3 cellular contexts compared by ENCODE assay signal in the genomic region with DNA sequence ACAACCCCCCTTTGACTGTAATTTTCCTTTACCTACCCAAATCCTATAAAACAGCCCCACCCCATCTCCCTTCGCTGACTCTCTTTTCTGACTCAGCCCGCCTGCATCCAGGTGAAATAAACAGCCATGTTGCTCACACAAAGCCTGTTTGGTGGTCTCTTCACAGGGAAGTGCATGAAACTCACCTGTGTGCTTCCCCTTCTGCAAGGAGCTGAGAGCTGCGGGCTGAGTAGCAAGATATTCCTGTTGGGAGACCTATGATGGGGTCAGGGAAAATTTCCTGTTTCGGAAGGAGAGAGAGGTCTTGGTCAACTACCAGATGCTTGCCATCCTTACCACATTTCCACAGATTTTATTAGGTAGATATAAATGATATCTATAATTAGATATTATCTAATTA.
DNase-seq lines count a peak whose midpoint lies in the region; ATAC-seq and TF ChIP-seq lines count a peak whose summit lies in the region.
"Not testable (repeated sequence)": the region's sequence is repeated elsewhere in the genome, so short reads cannot be mapped to it uniquely, and the experiment has no call there.

No MANE protein-coding gene starts in this region.

- ATAC-seq in GM23338, result not testable (repeated sequence)

- not testable (repeated sequence) for H3K36me3 Mint-ChIP-seq in GM23338 (ENCODE audit: low read depth)
- H3K36me3 Mint-ChIP-seq in endodermal cell (ENCODE audit: low read depth), result peaks cover 11% of the 10 kb centered on the region

- peak overlapping the region; percentile 96 for H3K4ac ChIP-seq in mesendoderm (ENCODE audit: low read depth, low read length)

- not testable (repeated sequence) for H2BK15ac ChIP-seq in mesendoderm (replicated peaks; ENCODE audit: low read depth)

- not testable (repeated sequence) for H3K9me3 Mint-ChIP-seq in GM23338
- H3K9me3 Mint-ChIP-seq in endodermal cell, result peaks cover 14% of the 10 kb centered on the region

- not testable (repeated sequence) for H2AK5ac ChIP-seq in mesendoderm (ENCODE audit: low read length)

- H3K27ac ChIP-seq in GM23338 (ENCODE audit: low read depth); endodermal cell (ENCODE audit: low read depth, low read length): not testable (repeated sequence)
- H3K27ac ChIP-seq in mesendoderm (ENCODE audit: low read depth, low read length), result peak overlapping the region; percentile 68

- H3K27me3 ChIP-seq in GM23338 (ENCODE audit: insufficient read depth); endodermal cell (ENCODE audit: control insufficient read depth, insufficient read depth, low read length, poor library complexity, severe bottlenecking); mesendoderm (ENCODE audit: insufficient read depth, low read length, poor library complexity): not testable (repeated sequence)

- not testable (repeated sequence) for H4K20me1 ChIP-seq in GM23338 (replicated peaks; ENCODE audit: insufficient read depth)

- H3K9ac ChIP-seq in endodermal cell (ENCODE audit: extremely low read depth, low read length, poor library complexity, severe bottlenecking), result not testable (repeated sequence)
- H3K9ac ChIP-seq in mesendoderm (ENCODE audit: low read length), result peak overlapping the region; percentile 8

- H3K4me1 ChIP-seq in GM23338 (ENCODE audit: insufficient read depth); endodermal cell (ENCODE audit: control insufficient read depth, insufficient read depth, low read length); mesendoderm (ENCODE audit: control insufficient read depth, low read depth, low read length): not testable (repeated sequence)

- H3K9me2 ChIP-seq in GM23338 (ENCODE audit: insufficient read depth), result peaks cover 11% of the 10 kb centered on the region

- not testable (repeated sequence) for H3K23ac ChIP-seq in mesendoderm (ENCODE audit: low read length)

- H4K5ac ChIP-seq in mesendoderm (ENCODE audit: low read length), result not testable (repeated sequence)

- H3K79me1 ChIP-seq in mesendoderm (ENCODE audit: low read length), result not testable (repeated sequence)

- WGBS in endodermal cell (ENCODE audit: insufficient coverage in 1 of 2, insufficient read length in 1 of 2), 2 experiments, result 60 to 72% methylated on average over 2 to 3 of the region's 4 CpGs
- WGBS in mesendoderm (ENCODE audit: extremely low coverage, insufficient coverage, low lambda C conversion rate), result no CpG with 5 or more reads among the region's 4 CpGs

- H3K27ac Mint-ChIP-seq in GM23338, result 0 out of 2 replicates have a peak overlapping the region, but pooled peaks have one; percentile 25
- not testable (repeated sequence) for H3K27ac Mint-ChIP-seq in endodermal cell

- H2BK120ac ChIP-seq in mesendoderm (ENCODE audit: low read depth, low read length), result peak overlapping the region; percentile 98

- not testable (repeated sequence) for H3K27me3 Mint-ChIP-seq in GM23338 (ENCODE audit: insufficient read depth, low read depth, poor library complexity); endodermal cell (ENCODE audit: insufficient read depth)

- H3K9me3 ChIP-seq in endodermal cell (ENCODE audit: control insufficient read depth, low read length), result not testable (repeated sequence)

- H3K4me1 Mint-ChIP-seq in GM23338, result not testable (repeated sequence)
- peaks cover 23% of the 10 kb centered on the region for H3K4me1 Mint-ChIP-seq in endodermal cell

- not testable (repeated sequence) for TF ChIP-seq CTCF in GM23338 (conservative IDR thresholded peaks at IDR 0.05; ENCODE audit: low read depth in 2 of 2); endodermal cell (conservative IDR thresholded peaks at IDR 0.05)

- H3K18ac ChIP-seq in mesendoderm (ENCODE audit: low read length), result peak overlapping the region; percentile 99

- H3K4me3 ChIP-seq in GM23338; endodermal cell (ENCODE audit: low read length); mesendoderm (ENCODE audit: low read length): not testable (repeated sequence)

- peak overlapping the region; percentile 86 for H4K8ac ChIP-seq in mesendoderm (ENCODE audit: low read depth, low read length)

- H3K36me3 ChIP-seq in GM23338 (ENCODE audit: insufficient read depth); endodermal cell (ENCODE audit: control insufficient read depth, insufficient read depth, low read length); mesendoderm (ENCODE audit: control insufficient read depth, insufficient read depth, low read length): not testable (repeated sequence)

- not testable (repeated sequence) for H3F3A ChIP-seq in GM23338 (replicated peaks; ENCODE audit: low read depth)

- not testable (repeated sequence) for H3K4me3 Mint-ChIP-seq in GM23338
- peak overlapping the region; percentile 17 for H3K4me3 Mint-ChIP-seq in endodermal cell

- not testable (repeated sequence) for H3K4me2 ChIP-seq in GM23338; mesendoderm (ENCODE audit: low read length)

- peak overlapping the region; percentile 57 for H3K56ac ChIP-seq in mesendoderm (ENCODE audit: low read length)

- peak overlapping the region; percentile 72 for H2BK5ac ChIP-seq in mesendoderm (ENCODE audit: low read length)

- H3K79me2 ChIP-seq in GM23338 (replicated peaks; ENCODE audit: insufficient read depth); mesendoderm (ENCODE audit: control insufficient read depth, insufficient read depth, low read length): not testable (repeated sequence)

- 0 out of 2 replicates have a peak overlapping the region, but pooled peaks have one; percentile 90 for H2AFZ ChIP-seq in GM23338

- DNase-seq in GM23338 (ENCODE audit: low spot score), result not testable (repeated sequence)
- DNase-seq in endodermal cell, result peak; percentile 73
- peak; percentile 75 for DNase-seq in mesendoderm
